17 cellular contexts compared by ENCODE assay signal in genomic region chr19:40512110-40512472, GRCh38. TPM values are rescaled to one million over a fixed set of nuclear protein-coding genes. Genes with fewer than 3 reads are reported as not detected.
DNase-seq lines count a peak whose midpoint lies in the region; ATAC-seq and TF ChIP-seq lines count a peak whose summit lies in the region.
"Had no signal": no experiment of that assay in that cellular context is flagged by ENCODE, and none has a peak within 500 bp of the region (broad histone marks: within the 10 kb centered on the region; RNA-seq: fewer than 3 reads in every experiment).

No MANE protein-coding gene starts in this region.

- H3K4me3 Mint-ChIP-seq in Caco-2 (ENCODE audit: unreplicated experiment), result peak overlapping the region; percentile 58
- H3K4me3 Mint-ChIP-seq in endodermal cell, result peak overlapping the region; percentile 6
- H3K4me3 Mint-ChIP-seq in nephron progenitor cell, result peak overlapping the region; percentile 64
- H3K4me3 Mint-ChIP-seq in Calu3 (ENCODE audit: low read depth, unreplicated experiment), result no peak overlapping the region
- H3K4me3 Mint-ChIP-seq: activated CD8-positive, alpha-beta T cell treated with anti-CD3 and anti-CD28 coated beads, Interleukin-2, amount 10 ng/mL, durations not matched to agents 7 days and 5 days; central memory CD8-positive, alpha-beta T cell; effector memory CD8-positive, alpha-beta T cell had no signal

- no peaks in the 10 kb centered on the region for H3K27me3 ChIP-seq in Caco-2 (replicated peaks; ENCODE audit: control insufficient read depth, insufficient read depth, low read length)
- H3K27me3 ChIP-seq in HUES6 (ENCODE audit: control insufficient read depth, insufficient read depth, low read length), result peaks cover 79% of the 10 kb centered on the region
- peaks cover 85% of the 10 kb centered on the region for H3K27me3 ChIP-seq in endodermal cell (ENCODE audit: control insufficient read depth, insufficient read depth, low read length, poor library complexity, severe bottlenecking)

- no peak for DNase-seq in Caco-2
- no peak for DNase-seq in endodermal cell
- no peak for DNase-seq in nephron progenitor cell
- no peak for DNase-seq in activated effector memory CD4-positive, alpha-beta T cell treated with anti-CD3 and anti-CD28 coated beads, Interleukin-2, amount 50 U/mL, for 16 hours
- no peak for DNase-seq in Calu3
- no peak for DNase-seq in NCI-H2081 treated with DMSO at 0.1 percent for 48 hours (lab: John Stamatoyannopoulos, UW)
- DNase-seq: activated CD8-positive, alpha-beta T cell treated with anti-CD3 and anti-CD28 coated beads, Interleukin-2, amount 10 ng/mL, durations not matched to agents 7 days and 5 days; amygdala; effector memory CD8-positive, alpha-beta T cell; Karpas-422; kidney glomerular epithelial cell; NCI-H1092; T-cell had no signal

- H3K4me1 Mint-ChIP-seq in Caco-2 (ENCODE audit: low read depth, unreplicated experiment), result no peaks in the 10 kb centered on the region
- no peaks in the 10 kb centered on the region for H3K4me1 Mint-ChIP-seq in endodermal cell
- H3K4me1 Mint-ChIP-seq in nephron progenitor cell, result no peaks in the 10 kb centered on the region
- no peaks in the 10 kb centered on the region for H3K4me1 Mint-ChIP-seq in Calu3 (ENCODE audit: low read depth, unreplicated experiment)
- H3K4me1 Mint-ChIP-seq: central memory CD8-positive, alpha-beta T cell had no signal

- H3K36me3 Mint-ChIP-seq in Caco-2 (ENCODE audit: insufficient read depth, unreplicated experiment) (no peaks in the 10 kb centered on the region), endodermal cell (ENCODE audit: low read depth) (no peaks in the 10 kb centered on the region), nephron progenitor cell (ENCODE audit: low read depth) (no peaks in the 10 kb centered on the region), Calu3 (ENCODE audit: insufficient read depth, unreplicated experiment) (no peaks in the 10 kb centered on the region)
- H3K36me3 Mint-ChIP-seq: T-cell had no signal

- H3K27me3 Mint-ChIP-seq in Caco-2 (ENCODE audit: insufficient read depth, unreplicated experiment), result peaks cover 16% of the 10 kb centered on the region
- peaks cover 83% of the 10 kb centered on the region for H3K27me3 Mint-ChIP-seq in endodermal cell (ENCODE audit: insufficient read depth)
- H3K27me3 Mint-ChIP-seq in nephron progenitor cell (ENCODE audit: low read depth, poor library complexity), result peaks cover 98% of the 10 kb centered on the region
- peaks cover 61% of the 10 kb centered on the region for H3K27me3 Mint-ChIP-seq in Calu3 (ENCODE audit: unreplicated experiment)

- CTCF ChIA-PET in Caco-2 (lab: Charles Lee) (interaction anchor here (0.5 to 1.2 kb wide), 2 partner anchors 82 to 207 kb away, joined by 4 to 5 read pairs; no protein-coding TSS in a partner anchor), Calu3 (lab: Charles Lee) (no interaction called here)

- ATAC-seq in HG02938 (IDR thresholded peaks at IDR 0.05; ENCODE audit: unreplicated experiment), result no peak
- ATAC-seq: effector memory CD8-positive, alpha-beta T cell had no signal

- no peaks in the 10 kb centered on the region for H3K9me3 Mint-ChIP-seq in Caco-2 (ENCODE audit: unreplicated experiment)
- peaks cover 8% of the 10 kb centered on the region for H3K9me3 Mint-ChIP-seq in endodermal cell
- H3K9me3 Mint-ChIP-seq in nephron progenitor cell, result peaks cover 14% of the 10 kb centered on the region
- H3K9me3 Mint-ChIP-seq in Calu3 (ENCODE audit: low read depth, unreplicated experiment), result no peaks in the 10 kb centered on the region
- H3K9me3 Mint-ChIP-seq: central memory CD8-positive, alpha-beta T cell; effector memory CD8-positive, alpha-beta T cell; T-cell had no signal

- POLR2A ChIA-PET in Caco-2 (lab: Charles Lee), result no interaction called here

- H3K9ac ChIP-seq in HUES6 (ENCODE audit: low read length), result no peak overlapping the region
- no peak overlapping the region for H3K9ac ChIP-seq in endodermal cell (ENCODE audit: extremely low read depth, low read length, poor library complexity, severe bottlenecking)

- H3K9me3 ChIP-seq in Caco-2 (no peaks in the 10 kb centered on the region), HUES6 (ENCODE audit: control insufficient read depth, insufficient read depth, low read depth, low read length) (no peaks in the 10 kb centered on the region; the same call in 1 of the 2 replicates), endodermal cell (ENCODE audit: control insufficient read depth, low read length) (no peaks in the 10 kb centered on the region)
- H3K9me3 ChIP-seq: neutrophil had no signal

- 41% methylated on average over 1 of the region's 1 CpG; no CpG with 5 or more reads in 1 of the 2 experiments for WGBS in endodermal cell (ENCODE audit: insufficient coverage in 1 of 2, insufficient read length in 1 of 2), 2 experiments

- H3K27ac ChIP-seq in HUES6 (ENCODE audit: low read depth, low read length) (no peak overlapping the region), endodermal cell (ENCODE audit: low read depth, low read length) (no peak overlapping the region)
- H3K27ac ChIP-seq: neutrophil had no signal

- H3K4me1 ChIP-seq in Caco-2 (no peaks in the 10 kb centered on the region), HUES6 (ENCODE audit: control insufficient read depth, insufficient read depth, low read length) (no peaks in the 10 kb centered on the region; the same call in 1 of the 2 replicates), endodermal cell (ENCODE audit: control insufficient read depth, insufficient read depth, low read length) (no peaks in the 10 kb centered on the region)

- H3K27ac Mint-ChIP-seq in Caco-2 (ENCODE audit: unreplicated experiment) (no peak overlapping the region), endodermal cell (no peak overlapping the region), nephron progenitor cell (no peak overlapping the region), Calu3 (ENCODE audit: unreplicated experiment) (no peak overlapping the region)
- H3K27ac Mint-ChIP-seq: activated CD8-positive, alpha-beta T cell treated with anti-CD3 and anti-CD28 coated beads, Interleukin-2, amount 10 ng/mL, durations not matched to agents 7 days and 5 days; effector memory CD8-positive, alpha-beta T cell had no signal

- intact Hi-C loops in Caco-2 (cut with micrococcal nuclease; ENCODE audit: unreplicated experiment), result no loop called here
- intact Hi-C loops in Calu3 (cut with micrococcal nuclease; ENCODE audit: unreplicated experiment), result no loop called here

- H3K4me3 ChIP-seq in Caco-2 (ENCODE audit: low read depth, low read length) (0 out of 2 replicates have a peak overlapping the region, but pooled peaks have one; percentile 12), HUES6 (ENCODE audit: low read depth, low read length) (peak overlapping the region; percentile 44; the same call in 1 of the 2 replicates), endodermal cell (ENCODE audit: low read length) (peak overlapping the region; percentile 49)

- BruUV-seq in Caco-2 (replicated peaks; lab: Mats Ljungman, UMichigan), result no TSS peak
- BruUV-seq in Calu3 (replicated peaks; lab: Mats Ljungman, UMichigan), result no TSS peak

- H3K36me3 ChIP-seq in Caco-2 (ENCODE audit: control insufficient read depth, insufficient read depth, low read length) (no peaks in the 10 kb centered on the region), HUES6 (ENCODE audit: control insufficient read depth, insufficient read depth, low read length) (no peaks in the 10 kb centered on the region), endodermal cell (ENCODE audit: control insufficient read depth, insufficient read depth, low read length) (no peaks in the 10 kb centered on the region)
- H3K36me3 ChIP-seq: neutrophil had no signal

- no peak for TF ChIP-seq CTCF in Caco-2 (IDR thresholded peaks at IDR 0.05; ENCODE audit: insufficient read depth in 1 of 2, low read depth in 1 of 2, low read length in 1 of 2, severe bottlenecking in 1 of 2, unreplicated experiment in 1 of 2)
- TF ChIP-seq CTCF in endodermal cell (conservative IDR thresholded peaks at IDR 0.05), result no peak
- no peak for TF ChIP-seq CTCF in nephron progenitor cell (IDR thresholded peaks at IDR 0.05)
- no peak for TF ChIP-seq CTCF in Calu3 (IDR thresholded peaks at IDR 0.05; ENCODE audit: unreplicated experiment)

RNA-seq across cellular contexts. Expression of gene SPTBN4, which starts 45.3 kb away (rescaled TPM):
- total RNA-seq in Caco-2 (2022) (0.82 and 0.97 TPM in 2 replicates), endodermal cell (1 to 10 TPM in 1 of 2 donors, under 1 TPM in 1; 0.79 to 2.0 TPM), Calu3 (2022) (0.80 and 1.3 TPM in 2 replicates)
- 1.8 TPM for polyA plus RNA-seq in endodermal cell (2013, experiment 1 of 2)
- polyA plus RNA-seq in endodermal cell (2013, experiment 2 of 2), result 1.9 TPM

RNA-seq across cellular contexts. Expression of gene BLVRB, which starts 46.5 kb away (rescaled TPM):
- total RNA-seq in Caco-2 (2022), result 75.2 and 101 TPM in 2 replicates
- 10 to 100 TPM; 24.7 to 41.0 TPM for total RNA-seq in endodermal cell
- polyA plus RNA-seq in endodermal cell (2013, experiment 1 of 2), result 18.1 TPM
- 18.8 TPM for polyA plus RNA-seq in endodermal cell (2013, experiment 2 of 2)
- 107 and 118 TPM in 2 replicates for total RNA-seq in Calu3 (2022)
